Comparison of ENCODE assay signal across 33 cellular contexts in the genomic region with DNA sequence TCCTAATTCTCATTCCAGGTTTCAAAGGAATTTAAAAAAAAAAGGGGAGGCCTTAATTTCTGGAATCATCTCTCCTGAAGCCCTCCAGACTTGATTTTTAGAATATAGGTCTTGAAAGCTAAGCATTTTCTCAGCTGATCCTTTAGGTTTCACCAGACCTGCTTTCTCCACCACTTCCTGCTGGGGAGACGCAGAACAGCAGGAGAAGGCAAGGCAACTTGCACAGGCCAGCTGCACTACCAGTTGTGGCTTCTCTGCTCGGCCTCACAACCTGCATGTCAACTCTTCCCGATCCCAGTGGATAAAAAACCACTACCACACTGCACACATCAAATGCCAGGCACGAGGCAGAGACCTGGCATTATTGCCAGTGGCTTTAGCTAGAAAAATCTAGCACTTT.
A peak's percentile ranks its signal among the peaks of the same experiment; 100 is the strongest.
DNase-seq lines count a peak whose midpoint lies in the region; ATAC-seq, FAIRE-seq and TF ChIP-seq lines count a peak whose summit lies in the region.
"Had no signal": no experiment of that assay in that cellular context is flagged by ENCODE, and none has a peak within 500 bp of the region (broad histone marks: within the 10 kb centered on the region; RNA-seq: fewer than 3 reads in every experiment).

No MANE protein-coding gene starts in this region.

- intact Hi-C loops in K562 (cut with micrococcal nuclease), result no loop called here
- intact Hi-C loops in A673 (cut with micrococcal nuclease; ENCODE audit: unreplicated experiment), result no loop called here

- H3K27me3 ChIP-seq in K562 (ENCODE audit: control insufficient read depth in 2 of 2, insufficient read depth in 2 of 2, low read length in 2 of 2) (no peaks in the 10 kb centered on the region), tibial nerve (no peaks in the 10 kb centered on the region), A673 (replicated peaks; ENCODE audit: insufficient read depth, low read depth, low read length, poor library complexity) (no peaks in the 10 kb centered on the region), small intestine (ENCODE audit: control insufficient read depth in 2 of 2, insufficient read depth in 2 of 2, low read length in 2 of 2) (no peaks in the 10 kb centered on the region)
- H3K27me3 ChIP-seq: body of pancreas, dorsolateral prefrontal cortex, gastrocnemius medialis had no signal

- 0 out of 2 replicates have a peak, but pooled peaks cover 3% of the 10 kb centered on the region for H4K20me1 ChIP-seq in K562 (replicated peaks; ENCODE audit: control insufficient read depth, insufficient read depth, low read length)

- no peaks in the 10 kb centered on the region for H3K79me2 ChIP-seq in K562 (ENCODE audit: control insufficient read depth, insufficient read depth, low read length)

- H3K4me2 ChIP-seq in K562 (ENCODE audit: insufficient read depth, low read length), result no peak overlapping the region
- H3K4me2 ChIP-seq: PC-9 had no signal

- H3K4me3 ChIP-seq in NB4 (ENCODE audit: low read depth, low read length), result no peak overlapping the region
- H3K4me3 ChIP-seq in K562, result no peak overlapping the region
- no peak overlapping the region for H3K4me3 ChIP-seq in tibial nerve
- no peak overlapping the region for H3K4me3 ChIP-seq in A673 (ENCODE audit: low read depth, low read length, poor library complexity, severe bottlenecking)
- no peak overlapping the region for H3K4me3 ChIP-seq in small intestine (ENCODE audit: low read depth in 1 of 2, low read length in 2 of 2)
- H3K4me3 ChIP-seq: body of pancreas, dorsolateral prefrontal cortex, gastrocnemius medialis, GM12878, PC-9, prostate gland had no signal

- H2AFZ ChIP-seq in K562 (ENCODE audit: low read depth, low read length), result no peak overlapping the region
- H2AFZ ChIP-seq: PC-9 had no signal

- ATAC-seq in K562, result 0 out of 3 replicates have a peak, but pooled peaks have one; percentile 41
- no peak for ATAC-seq in GM18861 (IDR thresholded peaks at IDR 0.05; ENCODE audit: unreplicated experiment)
- ATAC-seq: activated CD4-positive, alpha-beta T cell treated with anti-CD3 and anti-CD28 coated beads for 36 hours; activated CD8-positive, alpha-beta T cell treated with anti-CD3 and anti-CD28 coated beads, Interleukin-2, amount 10 ng/mL, durations not matched to agents 7 days and 5 days; body of pancreas; gastrocnemius medialis; GM12878; naive thymus-derived CD8-positive, alpha-beta T cell; SK-N-SH treated with all-trans-retinoic acid at 6 μM for 48 hours; stimulated activated naive CD8-positive, alpha-beta T cell treated with anti-CD3 and anti-CD28 coated beads, Interleukin-15, amount 100 ng/mL, for 72 hours had no signal

- TF ChIP-seq CTCF in NB4 (IDR thresholded peaks at IDR 0.05; ENCODE audit: low read depth, low read length), result no peak
- no peak for TF ChIP-seq CTCF in K562 (IDR thresholded peaks at IDR 0.05 in 2 of 3, conservative IDR thresholded peaks at IDR 0.05 in 1 of 3; ENCODE audit: insufficient read depth in 2 of 3, low read depth in 1 of 3, low read length in 3 of 3)
- no peak for TF ChIP-seq CTCF in tibial nerve (IDR thresholded peaks at IDR 0.05)
- TF ChIP-seq CTCF in A673 (conservative IDR thresholded peaks at IDR 0.05; ENCODE audit: low read depth, low read length), result no peak

- H3K4me1 ChIP-seq in K562 (replicated peaks in 1 of 2; ENCODE audit: control insufficient read depth in 2 of 2, insufficient read depth in 2 of 2, low read length in 2 of 2), result peaks cover 0 to 3% of the 10 kb centered on the region in 2 experiments; a peak in 1 of 5 replicates
- H3K4me1 ChIP-seq in tibial nerve, result peaks cover 0 to 61% (median 22%) of the 10 kb centered on the region in 4 donors
- peaks cover 7% of the 10 kb centered on the region for H3K4me1 ChIP-seq in A673 (ENCODE audit: insufficient read depth, low read length, poor library complexity, severe bottlenecking)
- H3K4me1 ChIP-seq in small intestine (ENCODE audit: control insufficient read depth in 2 of 2, insufficient read depth in 1 of 2, low read depth in 1 of 2, low read length in 1 of 2), result no peaks in the 10 kb centered on the region
- H3K4me1 ChIP-seq: prostate gland had no signal

- DNase-seq in DMS 273 (lab: John Stamatoyannopoulos, UW; ENCODE audit: unreplicated experiment) (peak; percentile 18), DMS 273 treated with DMSO at 0.1 percent for 48 hours (lab: John Stamatoyannopoulos, UW) (no peak), NB4 (ENCODE audit: low read depth) (peak; percentile 64), K562 (ENCODE audit: extremely low read depth in 1 of 4, low spot score in 3 of 4) (no peak), tibial nerve (ENCODE audit: low spot score in 2 of 2) (no peak), A673 (ENCODE audit: low spot score) (no peak), small intestine (no peak)
- DNase-seq: activated CD4-positive, alpha-beta T cell treated with anti-CD3 and anti-CD28 coated beads for 36 hours; activated CD8-positive, alpha-beta T cell treated with anti-CD3 and anti-CD28 coated beads, Interleukin-2, amount 10 ng/mL, durations not matched to agents 7 days and 5 days; activated naive CD4-positive, alpha-beta T cell treated with anti-CD3 and anti-CD28 coated beads for 36 hours; body of pancreas; Caco-2; cerebellar nuclear complex; dorsolateral prefrontal cortex; gastrocnemius medialis; H7; kidney glomerular epithelial cell; naive thymus-derived CD8-positive, alpha-beta T cell; NCI-H1105; NCI-H187; NCI-H524 treated with DMSO at 0.1 percent for 48 hours; NK-92 treated with Interleukin-12 subunit alpha and Interleukin-12 subunit beta, amount 100 ng/mL, for 24 hours; nucleus accumbens; PC-9; stimulated activated CD4-positive, alpha-beta T cell treated with anti-CD3 and anti-CD28 coated beads, Interleukin-12 subunit alpha, Interleukin-12 subunit beta, amount 100 ng/mL, for 4 hours; stimulated activated CD4-positive, alpha-beta T cell treated with anti-CD3 and anti-CD28 coated beads, Interleukin-2, amount 100 ng/mL, for 48 hours; stimulated activated naive CD8-positive, alpha-beta T cell treated with anti-CD3 and anti-CD28 coated beads, Interleukin-15, amount 100 ng/mL, for 72 hours had no signal

- no peaks in the 10 kb centered on the region for H3K9me1 ChIP-seq in K562 (ENCODE audit: control insufficient read depth, insufficient read depth, low read length)

- in situ Hi-C loops in K562 (cut with MboI), result no loop called here

- CTCF ChIA-PET in K562 (lab: Yijun Ruan, JAX; ENCODE audit: low intra/inter-chr PET ratio) (no interaction called here), A673 (lab: Charles Lee) (no interaction called here)

- TF ChIP-seq RAD21 in K562 (CRISPR knock-in tag; conservative IDR thresholded peaks at IDR 0.05 in 1 of 2, IDR thresholded peaks at IDR 0.05 in 1 of 2), result no peak

- no peak overlapping the region for H3K9ac ChIP-seq in K562 (ENCODE audit: insufficient read depth in 1 of 2, low read depth in 2 of 2, low read length in 2 of 2)

- TF ChIP-seq EP300 in K562 (IDR thresholded peaks at IDR 0.05; ENCODE audit: low read length) (no peak), tibial nerve (IDR thresholded peaks at IDR 0.05) (no peak)

- POLR2A ChIA-PET in K562 (lab: Yijun Ruan, JAX) (interaction anchor here (0.7 kb wide), 1 partner anchor 8 kb away, joined by 3 read pairs; no protein-coding TSS in a partner anchor), A673 (lab: Charles Lee; ENCODE audit: low non-redundant PET) (no interaction called here)

- H3K9me3 ChIP-seq in K562 (replicated peaks; ENCODE audit: control insufficient read depth, insufficient read depth, low read depth, low read length) (no peaks in the 10 kb centered on the region), tibial nerve (no peaks in the 10 kb centered on the region), A673 (ENCODE audit: low read depth, low read length, poor library complexity, severe bottlenecking) (no peaks in the 10 kb centered on the region), small intestine (ENCODE audit: control insufficient read depth, low read depth) (no peaks in the 10 kb centered on the region)
- H3K9me3 ChIP-seq: body of pancreas, Caco-2, gastrocnemius medialis, prostate gland had no signal

- FAIRE-seq in K562 (lab: Jason Lieb, UNC) (no peak), small intestine (lab: Jason Lieb, UNC) (no peak)
- FAIRE-seq: GM12878 had no signal

- BruUV-seq in K562 (replicated peaks; lab: Mats Ljungman, UMichigan), result no TSS peak
- no TSS peak for BruUV-seq in A673 (replicated peaks; lab: Mats Ljungman, UMichigan)

- TF ChIP-seq POLR2A in NB4 (IDR thresholded peaks at IDR 0.05; ENCODE audit: extremely low read depth, insufficient read length), result no peak
- TF ChIP-seq POLR2A in K562 (conservative IDR thresholded peaks at IDR 0.05), result no peak
- TF ChIP-seq POLR2A in tibial nerve (IDR thresholded peaks at IDR 0.05), result no peak

- H3K27ac ChIP-seq in K562 (ENCODE audit: extremely low read depth, low read depth, low read length) (no peak overlapping the region), tibial nerve (peak overlapping the region; percentile 17 to 83 (median 50)), A673 (ENCODE audit: low read depth, low read length, poor library complexity, severe bottlenecking) (no peak overlapping the region), small intestine (ENCODE audit: low read depth in 1 of 2, low read length in 1 of 2) (no peak overlapping the region)
- H3K27ac ChIP-seq: 22Rv1, body of pancreas, C4-2B, gastrocnemius medialis, PC-9, prostate gland had no signal

- WGBS in K562 (ENCODE audit: insufficient coverage, low coverage, missing lambda C conversion rate), result 30% methylated on average over 4 of the region's 4 CpGs
- WGBS in tibial nerve, 2 donors, result 84 to 97% methylated on average over 4 of the region's 4 CpGs
- WGBS in small intestine, 3 donors, result 86 to 93% (median 88%) methylated on average over 4 of the region's 4 CpGs

- no peaks in the 10 kb centered on the region for H3K36me3 ChIP-seq in K562 (ENCODE audit: control insufficient read depth, insufficient read depth, low read length)
- no peaks in the 10 kb centered on the region for H3K36me3 ChIP-seq in tibial nerve
- H3K36me3 ChIP-seq in A673 (ENCODE audit: insufficient read depth, low read length, poor library complexity, severe bottlenecking), result no peaks in the 10 kb centered on the region
- no peaks in the 10 kb centered on the region for H3K36me3 ChIP-seq in small intestine (ENCODE audit: control insufficient read depth in 2 of 2, insufficient read depth in 2 of 2, low read length in 2 of 2)
- H3K36me3 ChIP-seq: gastrocnemius medialis, prostate gland had no signal

TF ChIP-seq in K562, 482 proteins besides CTCF, POLR2A, EP300 and RAD21 (continues in another document):
- TF ChIP-seq CBX1 (IDR thresholded peaks at IDR 0.05; ENCODE audit: low read depth) (no peak), MTA2 (IDR thresholded peaks at IDR 0.05; ENCODE audit: low read depth) (no peak), ASH1L (IDR thresholded peaks at IDR 0.05; ENCODE audit: borderline replicate concordance, low read depth, partially characterized antibody) (no peak), NRF1 (conservative IDR thresholded peaks at IDR 0.05 in 1 of 2, IDR thresholded peaks at IDR 0.05 in 1 of 2) (no peak), ZNF717 (CRISPR knock-in tag; IDR thresholded peaks at IDR 0.05) (no peak), ZFX (CRISPR knock-in tag; IDR thresholded peaks at IDR 0.05) (no peak), ARNT (IDR thresholded peaks at IDR 0.05) (no peak)

Comparison
In these comparisons a context has a peak if more than half of its experiments do, and no peak if none do; other contexts are left out.
1. DNase-seq: peak in DMS 273 (single experiment) and NB4 (single experiment); none in DMS 273 treated with DMSO at 0.1 percent for 48 hours (single experiment), K562 (0 of 4), tibial nerve (0 of 2), A673 (single experiment) and small intestine (single experiment).
2. H3K27ac ChIP-seq: peak in tibial nerve (4 of 4); none in K562 (single experiment), A673 (single experiment) and small intestine (0 of 2).